ENCODE assay signal across 8 cellular contexts in genomic region chr6:131199568-131200272, GRCh38.
A peak's percentile ranks its signal among the peaks of the same experiment; 100 is the strongest.
DNase-seq lines count a peak whose midpoint lies in the region; ATAC-seq and TF ChIP-seq lines count a peak whose summit lies in the region.

No MANE protein-coding gene starts in this region.

- ATAC-seq in CD8-positive, alpha-beta T cell: peak; percentile 95
- ATAC-seq in GM19324 (IDR thresholded peaks at IDR 0.05; ENCODE audit: low FRiP score, unreplicated experiment) (peak; percentile 100), HG03354 (IDR thresholded peaks at IDR 0.05; ENCODE audit: poor library complexity, severe bottlenecking, unreplicated experiment) (peak; percentile 100), Panc1 (peak; percentile 88)

- H3K4me1 Mint-ChIP-seq in CD8-positive, alpha-beta T cell (ENCODE audit: low read depth): peaks cover 61% of the 10 kb centered on the region

- BruUV-seq in Panc1 (replicated peaks; lab: Mats Ljungman, UMichigan): no TSS peak

- H3K4me1 ChIP-seq in CD8-positive, alpha-beta T cell (ENCODE audit: insufficient read depth, low read length): peaks cover 58% of the 10 kb centered on the region
- H3K4me1 ChIP-seq in Panc1 (ENCODE audit: control insufficient read depth, insufficient read depth, low read length): no peaks in the 10 kb centered on the region

- H3K4me3 ChIP-seq in CD8-positive, alpha-beta T cell (ENCODE audit: low read depth, low read length): peak overlapping the region; percentile 31
- H3K4me3 ChIP-seq in Panc1 (ENCODE audit: low read depth in 2 of 2, low read length in 2 of 2): no peak overlapping the region
- H3K4me3 ChIP-seq in skeletal muscle cell (ENCODE audit: low read depth, low read length): no peak overlapping the region

- peaks cover 16% of the 10 kb centered on the region for H3K36me3 Mint-ChIP-seq in CD8-positive, alpha-beta T cell

- no peaks in the 10 kb centered on the region for H3K27me3 ChIP-seq in CD8-positive, alpha-beta T cell (ENCODE audit: insufficient read depth, low read length)
- no peaks in the 10 kb centered on the region for H3K27me3 ChIP-seq in Panc1 (ENCODE audit: control insufficient read depth, insufficient read depth, low read length)

- TF ChIP-seq CTCF in CD8-positive, alpha-beta T cell (IDR thresholded peaks at IDR 0.05): peak; percentile 83
- peak; percentile 73 for TF ChIP-seq CTCF in Panc1 (IDR thresholded peaks at IDR 0.05)

- peak overlapping the region; percentile 73 for H3K27ac ChIP-seq in CD8-positive, alpha-beta T cell (ENCODE audit: low read depth, low read length)
- H3K27ac ChIP-seq in Panc1 (ENCODE audit: low read length): no peak overlapping the region

- H3K27me3 Mint-ChIP-seq in CD8-positive, alpha-beta T cell (ENCODE audit: low read depth): no peaks in the 10 kb centered on the region

- in situ Hi-C loops in Panc1 (cut with HindIII; ENCODE audit: low pct_unique_long_range_greater_than_20kb, low sequenced_read_pairs): no loop called here

- peaks cover 3% of the 10 kb centered on the region for H3K9me3 Mint-ChIP-seq in CD8-positive, alpha-beta T cell

- CTCF ChIA-PET in CD8-positive, alpha-beta T cell (lab: Charles Lee): interaction anchor here (0.6 to 3.5 kb wide), 36 partner anchors 9 to 428 kb away, joined by 3 to 50 read pairs (median 4); partner anchors contain the start of gene MED23
- CTCF ChIA-PET in Panc1 (lab: Charles Lee): no interaction called here

- peak; percentile 51 to 87 (median 70) for DNase-seq in CD8-positive, alpha-beta T cell
- DNase-seq in Panc1 (ENCODE audit: low read depth, low spot score) (peak; percentile 24), activated T-helper 1 cell treated with Interleukin-2 at 50 U/mL for 16 hours (ENCODE audit: low read depth) (peak; percentile 63), globus pallidus (ENCODE audit: low spot score) (peak; percentile 33), skeletal muscle cell (ENCODE audit: low read depth) (peak; percentile 32), NCI-H128 (lab: John Stamatoyannopoulos, UW; ENCODE audit: unreplicated experiment) (no peak)

- no peaks in the 10 kb centered on the region for H3K36me3 ChIP-seq in CD8-positive, alpha-beta T cell (ENCODE audit: insufficient read depth, low read length)
- no peaks in the 10 kb centered on the region for H3K36me3 ChIP-seq in Panc1 (ENCODE audit: control insufficient read depth, insufficient read depth, low read length)

- POLR2A ChIA-PET in CD8-positive, alpha-beta T cell (lab: Charles Lee): interaction anchor here (0.6 to 4.2 kb wide), 22 partner anchors 8 to 429 kb away, joined by 3 to 36 read pairs (median 4); partner anchors contain the start of gene MED23
- POLR2A ChIA-PET in Panc1 (lab: Charles Lee): no interaction called here

- H3K9me3 ChIP-seq in CD8-positive, alpha-beta T cell (ENCODE audit: low read length): no peaks in the 10 kb centered on the region
- H3K9me3 ChIP-seq in Panc1 (ENCODE audit: control insufficient read depth, insufficient read depth, low read depth, low read length): no peaks in the 10 kb centered on the region

- H3K4me3 Mint-ChIP-seq in CD8-positive, alpha-beta T cell: peak overlapping the region; percentile 80

- intact Hi-C loops in CD8-positive, alpha-beta T cell (cut with DNase I, micrococcal nuclease): loop anchor here (1.0 to 10.0 kb wide), 18 partner anchors 16 to 715 kb away; partner anchors contain the start of genes EPB41L2 (in 1 of the 2) and MED23 (in 1 of the 2)
- intact Hi-C loops in Panc1 (cut with micrococcal nuclease; ENCODE audit: unreplicated experiment): loop anchor here (1.0 kb wide), 1 partner anchor 335 kb away; no protein-coding TSS in a partner anchor

- peak overlapping the region; percentile 97 for H3K27ac Mint-ChIP-seq in CD8-positive, alpha-beta T cell
